In genomic region chr1:21811875-21812305, GRCh38 we compare ENCODE assay signal across 19 cellular contexts. TPM values are rescaled to one million over a fixed set of nuclear protein-coding genes. Genes with fewer than 3 reads are reported as not detected.
A peak's percentile ranks its signal among the peaks of the same experiment; 100 is the strongest.
DNase-seq lines count a peak whose midpoint lies in the region; ATAC-seq and TF ChIP-seq lines count a peak whose summit lies in the region.
"Had no signal": no experiment of that assay in that cellular context is flagged by ENCODE, and none has a peak within 500 bp of the region (broad histone marks: within the 10 kb centered on the region; RNA-seq: fewer than 3 reads in every experiment).

TSS of gene LDLRAD2 (plus strand) at chr1:21812265. CDS start at chr1:21812452, 187 bp downstream.

- WGBS in mammary epithelial cell (ENCODE audit: low coverage, missing lambda C conversion rate), result 63% methylated on average over 2 of the region's 2 CpGs

- H3K36me3 ChIP-seq in mammary epithelial cell (ENCODE audit: insufficient read depth, low read length) (no peaks in the 10 kb centered on the region), breast epithelium (no peaks in the 10 kb centered on the region)
- H3K36me3 ChIP-seq: pancreas, suprapubic skin had no signal

- peak within 1 kb of the TSS; percentile 45 for H2AFZ ChIP-seq in mammary epithelial cell (ENCODE audit: low read depth, low read length)

- DNase-seq in mammary epithelial cell (no peak), breast epithelium (ENCODE audit: low spot score in 2 of 2) (no peak), M059J (ENCODE audit: low read depth) (peak; percentile 61), fibroblast of the aortic adventitia (ENCODE audit: low read depth) (peak; percentile 36), stromal cell of bone marrow (ENCODE audit: low read depth) (peak; percentile 28)
- no peak for DNase-seq in activated CD4-positive, alpha-beta memory T cell treated with anti-CD3 and anti-CD28 coated beads, Interleukin-2, amount 10 ng/mL, durations not matched to agents 7 days and 5 days
- DNase-seq in stimulated activated CD8-positive, alpha-beta memory T cell treated with anti-CD3 and anti-CD28 coated beads, Interleukin-4, amount 100 ng/mL, for 48 hours, result no peak
- DNase-seq: activated CD4-positive, alpha-beta T cell treated with anti-CD3 and anti-CD28 coated beads, Interleukin-2, amount 10 ng/mL, durations not matched to agents 7 days and 5 days; aorta; NCI-H1436 treated with DMSO at 0.1 percent for 48 hours; NCI-H524; pancreas; T-helper 9 cell had no signal

- H3K4me1 ChIP-seq in mammary epithelial cell (ENCODE audit: insufficient read depth, low read length) (peaks cover 2% of the 10 kb centered on the region), breast epithelium (no peaks in the 10 kb centered on the region)
- H3K4me1 ChIP-seq: pancreas had no signal

- no peak within 1 kb of the TSS for H3K27ac Mint-ChIP-seq in activated CD4-positive, alpha-beta memory T cell treated with anti-CD3 and anti-CD28 coated beads, Interleukin-2, amount 10 ng/mL, durations not matched to agents 7 days and 5 days
- H3K27ac Mint-ChIP-seq: activated CD4-positive, alpha-beta T cell treated with anti-CD3 and anti-CD28 coated beads, Interleukin-2, amount 10 ng/mL, durations not matched to agents 7 days and 5 days; activated T-helper 1 cell treated with anti-CD3 and anti-CD28 coated beads, Interleukin-12 subunit alpha, Interleukin-12 subunit beta, Interleukin-2, Interleukin-4 antibody, amounts not matched to agents 30 ng/mL and 10 ng/mL and 1 ng/mL, durations not matched to agents 14 hours and 24 hours and 36 hours; dendritic cell treated with granulocyte-macrophage colony-stimulating factor and Interleukin-4, amounts not matched to agents 40 ng/mL and 50 ng/mL, for 4 days; mesothelial cell of epicardium had no signal

- dilution Hi-C loops in mammary epithelial cell (cut with HindIII; ENCODE audit: low sequenced_read_pairs), result no loop called here

- H3K4me2 ChIP-seq in mammary epithelial cell (ENCODE audit: insufficient read depth, low read depth, low read length), result no peak within 1 kb of the TSS
- H3K4me2 ChIP-seq: KMS-11 had no signal

- H3K4me1 Mint-ChIP-seq in activated CD4-positive, alpha-beta memory T cell treated with anti-CD3 and anti-CD28 coated beads, Interleukin-2, amount 10 ng/mL, durations not matched to agents 7 days and 5 days, result peaks cover 5% of the 10 kb centered on the region
- H3K4me1 Mint-ChIP-seq: mesothelial cell of epicardium had no signal

- no peak for TF ChIP-seq CTCF in mammary epithelial cell (conservative IDR thresholded peaks at IDR 0.05 in 1 of 2, IDR thresholded peaks at IDR 0.05 in 1 of 2; ENCODE audit: extremely low read depth in 1 of 2, insufficient read depth in 1 of 2, low read depth in 1 of 2, low read length in 2 of 2)
- no peak for TF ChIP-seq CTCF in breast epithelium (IDR thresholded peaks at IDR 0.05)
- no peak for TF ChIP-seq CTCF in fibroblast of the aortic adventitia (IDR thresholded peaks at IDR 0.05; ENCODE audit: insufficient read depth, low read length)

- H3K27ac ChIP-seq in mammary epithelial cell (ENCODE audit: insufficient read depth, low read depth, low read length) (no peak within 1 kb of the TSS), breast epithelium (no peak within 1 kb of the TSS)
- H3K27ac ChIP-seq: KMS-11, pancreas, suprapubic skin had no signal

- H4K20me1 ChIP-seq in mammary epithelial cell (ENCODE audit: insufficient read depth, low read length), result no peaks in the 10 kb centered on the region

- H3K79me2 ChIP-seq in mammary epithelial cell (ENCODE audit: insufficient read depth, low read length), result no peaks in the 10 kb centered on the region

- no peaks in the 10 kb centered on the region for H3K9me3 Mint-ChIP-seq in activated CD4-positive, alpha-beta memory T cell treated with anti-CD3 and anti-CD28 coated beads, Interleukin-2, amount 10 ng/mL, durations not matched to agents 7 days and 5 days
- H3K9me3 Mint-ChIP-seq: activated CD4-positive, alpha-beta T cell treated with anti-CD3 and anti-CD28 coated beads, Interleukin-2, amount 10 ng/mL, durations not matched to agents 7 days and 5 days; activated T-helper 1 cell treated with anti-CD3 and anti-CD28 coated beads, Interleukin-12 subunit alpha, Interleukin-12 subunit beta, Interleukin-2, Interleukin-4 antibody, amounts not matched to agents 30 ng/mL and 10 ng/mL and 1 ng/mL, durations not matched to agents 14 hours and 24 hours and 36 hours; dendritic cell treated with granulocyte-macrophage colony-stimulating factor and Interleukin-4, amounts not matched to agents 40 ng/mL and 50 ng/mL, for 4 days; mesothelial cell of epicardium had no signal

- in situ Hi-C loops in mammary epithelial cell (cut with MboI; ENCODE audit: low sequenced_read_pairs in 2 of 2), result no loop called here

- H3K9ac ChIP-seq in mammary epithelial cell (ENCODE audit: insufficient read depth, low read length), result no peak within 1 kb of the TSS
- H3K9ac ChIP-seq: KMS-11 had no signal

- H3K9me3 ChIP-seq in mammary epithelial cell (replicated peaks; ENCODE audit: insufficient read depth, low read length), result no peaks in the 10 kb centered on the region
- H3K9me3 ChIP-seq in breast epithelium, result no peaks in the 10 kb centered on the region
- H3K9me3 ChIP-seq: pancreas, suprapubic skin had no signal

- H3K4me3 ChIP-seq in mammary epithelial cell (replicated peaks in 1 of 3; ENCODE audit: insufficient read depth in 1 of 3, low read depth in 2 of 3, low read length in 3 of 3), result no peak within 1 kb of the TSS
- H3K4me3 ChIP-seq in breast epithelium, result no peak within 1 kb of the TSS
- no peak within 1 kb of the TSS for H3K4me3 ChIP-seq in fibroblast of the aortic adventitia (ENCODE audit: low read depth, low read length)
- H3K4me3 ChIP-seq: pancreas, suprapubic skin had no signal

- no peak for ATAC-seq in HG03469 (IDR thresholded peaks at IDR 0.05; ENCODE audit: unreplicated experiment)

- no peak for TF ChIP-seq POLR2A in breast epithelium (IDR thresholded peaks at IDR 0.05)

- H3K36me3 Mint-ChIP-seq in activated CD4-positive, alpha-beta memory T cell treated with anti-CD3 and anti-CD28 coated beads, Interleukin-2, amount 10 ng/mL, durations not matched to agents 7 days and 5 days (ENCODE audit: low read depth), result no peaks in the 10 kb centered on the region
- H3K36me3 Mint-ChIP-seq: mesothelial cell of epicardium had no signal

- intact Hi-C loops in mammary epithelial cell (cut with micrococcal nuclease) (no loop called here), breast epithelium (cut with DNase I; ENCODE audit: low total_unique reads) (no loop called here)

- CTCF ChIA-PET in mammary epithelial cell (lab: Charles Lee; ENCODE audit: low non-redundant PET), result no interaction called here
- CTCF ChIA-PET in activated CD4-positive, alpha-beta memory T cell treated with anti-CD3 and anti-CD28 coated beads, Interleukin-2, amount 10 ng/mL, durations not matched to agents 7 days and 5 days (lab: Charles Lee), result no interaction called here

- peaks cover 20% of the 10 kb centered on the region for H3K27me3 Mint-ChIP-seq in activated CD4-positive, alpha-beta memory T cell treated with anti-CD3 and anti-CD28 coated beads, Interleukin-2, amount 10 ng/mL, durations not matched to agents 7 days and 5 days

- H3K4me3 Mint-ChIP-seq in activated CD4-positive, alpha-beta memory T cell treated with anti-CD3 and anti-CD28 coated beads, Interleukin-2, amount 10 ng/mL, durations not matched to agents 7 days and 5 days, result no peak within 1 kb of the TSS
- H3K4me3 Mint-ChIP-seq: activated CD4-positive, alpha-beta T cell treated with anti-CD3 and anti-CD28 coated beads, Interleukin-2, amount 10 ng/mL, durations not matched to agents 7 days and 5 days; activated T-helper 1 cell treated with anti-CD3 and anti-CD28 coated beads, Interleukin-12 subunit alpha, Interleukin-12 subunit beta, Interleukin-2, Interleukin-4 antibody, amounts not matched to agents 30 ng/mL and 10 ng/mL and 1 ng/mL, durations not matched to agents 14 hours and 24 hours and 36 hours; dendritic cell treated with granulocyte-macrophage colony-stimulating factor and Interleukin-4, amounts not matched to agents 40 ng/mL and 50 ng/mL, for 4 days had no signal

- no peaks in the 10 kb centered on the region for H3K27me3 ChIP-seq in mammary epithelial cell (ENCODE audit: insufficient read depth, low read length)
- H3K27me3 ChIP-seq in breast epithelium, result no peaks in the 10 kb centered on the region
- H3K27me3 ChIP-seq: pancreas had no signal

- no TSS peak for BruUV-seq in mammary epithelial cell (replicated peaks; lab: Mats Ljungman, UMichigan)

- POLR2A ChIA-PET in activated CD4-positive, alpha-beta memory T cell treated with anti-CD3 and anti-CD28 coated beads, Interleukin-2, amount 10 ng/mL, durations not matched to agents 7 days and 5 days (lab: Charles Lee), result no interaction called here

RNA-seq across cellular contexts. Expression of gene LDLRAD2, which starts in this region (rescaled TPM):
- total RNA-seq in mammary epithelial cell, result not detected
- not detected for polyA plus RNA-seq in mammary epithelial cell
- not detected for polyA minus RNA-seq in mammary epithelial cell
- under 1 TPM in 1 of 3 donors, not detected in 2; 0.33 TPM for total RNA-seq in breast epithelium
- total RNA-seq in M059J (2014; rRNA removed; shearing (Covaris generic)), result not detected in 2 replicates
- total RNA-seq in fibroblast of the aortic adventitia (ENCODE audit: low replicate concordance), result 0.08 and 0.09 TPM in 2 replicates
- total RNA-seq in activated CD4-positive, alpha-beta memory T cell treated with anti-CD3 and anti-CD28 coated beads, Interleukin-2, amount 10 ng/mL, durations not matched to agents 7 days and 5 days, result not detected
- total RNA-seq: activated CD4-positive, alpha-beta T cell treated with anti-CD3 and anti-CD28 coated beads, Interleukin-2, amount 10 ng/mL, durations not matched to agents 7 days and 5 days; activated T-helper 1 cell treated with anti-CD3 and anti-CD28 coated beads, Interleukin-12 subunit alpha, Interleukin-12 subunit beta, Interleukin-2, Interleukin-4 antibody, amounts not matched to agents 30 ng/mL and 10 ng/mL and 1 ng/mL, durations not matched to agents 14 hours and 24 hours and 36 hours had no signal

Comparison
In these comparisons a context has a peak if more than half of its experiments do, and no peak if none do; other contexts are left out.
1. Peak in DNase-seq in M059J; RNA of the gene not detected or under 1 TPM.
2. Peak in DNase-seq in fibroblast of the aortic adventitia; RNA of the gene not detected or under 1 TPM.